ENCODE assay signal across 26 cellular contexts in the genomic region with DNA sequence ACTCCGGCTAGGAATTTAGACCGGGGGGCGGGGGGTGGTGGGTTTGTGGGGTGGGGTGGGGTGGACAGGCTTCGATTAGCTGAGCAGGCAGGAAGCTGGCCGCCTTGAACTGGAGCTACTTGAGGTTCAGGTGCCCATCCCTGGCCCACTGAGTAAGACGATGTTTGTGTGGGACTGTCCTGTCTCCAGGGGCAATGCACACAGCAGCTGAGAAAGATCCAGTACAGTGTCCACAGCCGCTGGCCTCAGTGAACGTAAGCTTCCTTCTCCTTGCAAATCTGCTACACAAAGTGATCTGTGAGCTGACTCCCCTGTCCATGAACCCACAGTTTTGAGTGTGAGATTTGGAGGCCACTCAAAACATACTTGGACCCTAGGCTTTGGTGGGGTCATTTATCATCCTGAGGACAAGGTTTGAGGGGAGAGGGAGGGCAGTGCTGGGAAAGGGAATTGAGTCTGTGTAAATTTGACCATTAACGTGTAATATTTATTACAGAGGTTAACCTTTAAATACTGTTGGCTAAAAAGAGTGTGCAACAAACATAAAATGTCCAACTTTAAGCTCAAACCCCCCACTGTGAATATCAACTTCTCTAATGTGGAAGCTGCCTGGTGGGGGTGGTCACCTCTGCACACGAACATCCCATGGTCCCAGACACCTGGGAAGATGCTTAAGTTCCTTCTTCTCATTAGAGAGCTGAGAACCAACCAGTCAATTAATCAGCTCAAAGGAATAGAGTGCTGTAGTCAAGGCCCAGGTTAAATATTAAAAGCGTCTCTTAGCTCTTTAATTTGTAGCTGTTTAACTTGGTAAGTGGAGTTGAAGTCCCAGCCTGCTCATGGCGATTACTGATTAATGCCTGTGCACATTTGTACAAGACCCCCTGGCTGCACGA. TPM values are rescaled to one million over a fixed set of nuclear protein-coding genes. Genes with fewer than 3 reads are reported as not detected.
"Had no signal": no experiment of that assay in that cellular context is flagged by ENCODE, and none has a peak within 500 bp of the region (broad histone marks: within the 10 kb centered on the region; RNA-seq: fewer than 3 reads in every experiment).

No MANE protein-coding gene starts in this region.

- H2AFZ ChIP-seq: parathyroid adenoma had no signal

- H3K4me3 ChIP-seq: esophagus muscularis mucosa, left lung, sigmoid colon, thoracic aorta, vagina had no signal

- H3K36me3 Mint-ChIP-seq: activated CD8-positive, alpha-beta memory T cell treated with anti-CD3 and anti-CD28 coated beads, Interleukin-2, amount 10 ng/mL, durations not matched to agents 7 days and 5 days; natural killer cell; stimulated activated naive B cell treated with anti-CD40 and anti-IgM and Interleukin-4, amounts not matched to agents 10 μg/mL and 1 μg/mL and 100 μg/mL, for 72 hours; type B pancreatic cell had no signal

- FAIRE-seq: frontal cortex had no signal

- H3K27ac ChIP-seq: esophagus muscularis mucosa, left lung, neutrophil, parathyroid adenoma, sigmoid colon, thoracic aorta, vagina, VCaP had no signal

- H3K4me3 Mint-ChIP-seq: activated CD4-positive, alpha-beta T cell treated with anti-CD3 and anti-CD28 coated beads, Interleukin-2, amount 10 ng/mL, durations not matched to agents 7 days and 5 days; activated CD8-positive, alpha-beta memory T cell treated with anti-CD3 and anti-CD28 coated beads, Interleukin-2, amount 10 ng/mL, durations not matched to agents 7 days and 5 days; activated CD8-positive, alpha-beta T cell treated with anti-CD3 and anti-CD28 coated beads for 36 hours; activated naive CD8-positive, alpha-beta T cell treated with anti-CD3 and anti-CD28 coated beads, Interleukin-2, amount 50 U/mL, for 24 hours; natural killer cell; stimulated activated naive B cell treated with anti-CD40 and anti-IgM and Interleukin-4, amounts not matched to agents 10 μg/mL and 1 μg/mL and 100 μg/mL, for 72 hours; type B pancreatic cell had no signal

- H3K4me1 ChIP-seq: parathyroid adenoma had no signal

- H3K27me3 ChIP-seq: vagina had no signal

- H3K9me3 ChIP-seq: esophagus muscularis mucosa, left lung, neutrophil, sigmoid colon, thoracic aorta, vagina had no signal

- H3K9ac ChIP-seq: parathyroid adenoma had no signal

- DNase-seq: activated CD4-positive, alpha-beta T cell treated with anti-CD3 and anti-CD28 coated beads, Interleukin-2, amount 10 ng/mL, durations not matched to agents 7 days and 5 days; activated CD4-positive, CD25-positive, alpha-beta regulatory T cell treated with anti-CD3 and anti-CD28 coated beads, Interleukin-2, amount 50 U/mL, for 72 hours; activated CD8-positive, alpha-beta memory T cell treated with anti-CD3 and anti-CD28 coated beads, Interleukin-2, amount 10 ng/mL, durations not matched to agents 7 days and 5 days; activated CD8-positive, alpha-beta T cell treated with anti-CD3 and anti-CD28 coated beads for 36 hours; activated effector memory CD4-positive, alpha-beta T cell treated with anti-CD3 and anti-CD28 coated beads, Interleukin-2, amount 50 U/mL, for 16 hours; activated naive CD4-positive, alpha-beta T cell treated with anti-CD3 and anti-CD28 coated beads, Interleukin-2, amount 50 U/mL, for 16 hours; activated naive CD8-positive, alpha-beta T cell treated with anti-CD3 and anti-CD28 coated beads, Interleukin-2, amount 50 U/mL, for 24 hours; activated T-cell treated with anti-CD3 and anti-CD28 coated beads for 4 hours; central memory CD4-positive, alpha-beta T cell; hypothalamus; left lung; mammary epithelial cell; midbrain; natural killer cell; sigmoid colon; stimulated activated CD4-positive, alpha-beta T cell treated with anti-CD3 and anti-CD28 coated beads, Interleukin-2, amount 100 ng/mL, for 48 hours; stimulated activated CD8-positive, alpha-beta memory T cell treated with anti-CD3 and anti-CD28 coated beads, Interleukin-4, amount 100 ng/mL, for 48 hours; stimulated activated naive B cell treated with anti-CD40 and anti-IgM and Interleukin-4, amounts not matched to agents 10 μg/mL and 1 μg/mL and 100 μg/mL, for 72 hours had no signal

- H3K27ac Mint-ChIP-seq: activated CD4-positive, alpha-beta T cell treated with anti-CD3 and anti-CD28 coated beads, Interleukin-2, amount 10 ng/mL, durations not matched to agents 7 days and 5 days; activated CD8-positive, alpha-beta memory T cell treated with anti-CD3 and anti-CD28 coated beads, Interleukin-2, amount 10 ng/mL, durations not matched to agents 7 days and 5 days; activated CD8-positive, alpha-beta T cell treated with anti-CD3 and anti-CD28 coated beads for 36 hours; natural killer cell; stimulated activated naive B cell treated with anti-CD40 and anti-IgM and Interleukin-4, amounts not matched to agents 10 μg/mL and 1 μg/mL and 100 μg/mL, for 72 hours; type B pancreatic cell had no signal

- H3K36me3 ChIP-seq: esophagus muscularis mucosa, left lung, neutrophil, sigmoid colon, thoracic aorta, vagina had no signal

- ATAC-seq: activated CD8-positive, alpha-beta memory T cell treated with anti-CD3 and anti-CD28 coated beads, Interleukin-2, amount 10 ng/mL, durations not matched to agents 7 days and 5 days; activated CD8-positive, alpha-beta T cell treated with anti-CD3 and anti-CD28 coated beads for 36 hours; left lung; natural killer cell; stimulated activated naive B cell treated with anti-CD40 and anti-IgM and Interleukin-4, amounts not matched to agents 10 μg/mL and 1 μg/mL and 100 μg/mL, for 72 hours had no signal

- H3K79me2 ChIP-seq: parathyroid adenoma had no signal

- H3K9me3 Mint-ChIP-seq: activated CD4-positive, alpha-beta T cell treated with anti-CD3 and anti-CD28 coated beads, Interleukin-2, amount 10 ng/mL, durations not matched to agents 7 days and 5 days; activated CD8-positive, alpha-beta T cell treated with anti-CD3 and anti-CD28 coated beads for 36 hours; activated naive CD8-positive, alpha-beta T cell treated with anti-CD3 and anti-CD28 coated beads, Interleukin-2, amount 50 U/mL, for 24 hours; natural killer cell; stimulated activated naive B cell treated with anti-CD40 and anti-IgM and Interleukin-4, amounts not matched to agents 10 μg/mL and 1 μg/mL and 100 μg/mL, for 72 hours; type B pancreatic cell had no signal

RNA-seq across cellular contexts. Expression of a gene that starts 5.0 kb away (rescaled TPM):
- total RNA-seq: natural killer cell had no signal
